ENCODE assay signal across 21 cellular contexts in genomic region chr21:23881783-23882182, GRCh38.
DNase-seq lines count a peak whose midpoint lies in the region; ATAC-seq, FAIRE-seq and TF ChIP-seq lines count a peak whose summit lies in the region.
"Had no signal": no experiment of that assay in that cellular context is flagged by ENCODE, and none has a peak within 500 bp of the region (broad histone marks: within the 10 kb centered on the region; RNA-seq: fewer than 3 reads in every experiment).

No MANE protein-coding gene starts in this region.

- peaks cover 40% of the 10 kb centered on the region for H3K9me3 Mint-ChIP-seq in WTC11
- H3K9me3 Mint-ChIP-seq: CD8-positive, alpha-beta T cell had no signal

- TF ChIP-seq CTCF in WTC11 (IDR thresholded peaks at IDR 0.05) (no peak), A673 (conservative IDR thresholded peaks at IDR 0.05; ENCODE audit: low read depth, low read length) (no peak), adrenal gland (IDR thresholded peaks at IDR 0.05) (no peak)

- 0 out of 2 replicates have a peak, but pooled peaks cover 2% of the 10 kb centered on the region for H3K4me1 Mint-ChIP-seq in WTC11
- H3K4me1 Mint-ChIP-seq: GM23338 had no signal

- H3K27ac ChIP-seq in small intestine (ENCODE audit: low read depth in 1 of 2, low read length in 1 of 2): no peak overlapping the region
- H3K27ac ChIP-seq in A673 (ENCODE audit: low read depth, low read length, poor library complexity, severe bottlenecking): no peak overlapping the region
- no peak overlapping the region for H3K27ac ChIP-seq in adrenal gland
- H3K27ac ChIP-seq: BLaER1, C4-2B had no signal

- H3K4me3 Mint-ChIP-seq in WTC11: no peak overlapping the region
- H3K4me3 Mint-ChIP-seq: B cell; CD4-positive, CD25-positive, alpha-beta regulatory T cell; CD8-positive, alpha-beta T cell; GM23338; HFFc6 had no signal

- H3K9me3 ChIP-seq in small intestine (ENCODE audit: control insufficient read depth, low read depth) (no peaks in the 10 kb centered on the region), A673 (ENCODE audit: low read depth, low read length, poor library complexity, severe bottlenecking) (peaks cover 3% of the 10 kb centered on the region), adrenal gland (replicated peaks in 1 of 3) (no peaks in the 10 kb centered on the region)
- H3K9me3 ChIP-seq: Caco-2, HAP-1 had no signal

- 89 to 95% (median 92%) methylated on average over 4 of the region's 4 CpGs for WGBS in small intestine, 3 donors
- 93 to 98% (median 95%) methylated on average over 4 of the region's 4 CpGs for WGBS in adrenal gland, 4 donors

- no peak for DNase-seq in WTC11 (ENCODE audit: low spot score)
- no peak for DNase-seq in frontal cortex (ENCODE audit: low spot score in 2 of 2)
- no peak for DNase-seq in small intestine
- no peak for DNase-seq in stimulated activated naive CD4-positive, alpha-beta T cell treated with Interleukin-2 at 50 U/mL for 16 hours (lab: John Stamatoyannopoulos, UW)
- DNase-seq in A673 (ENCODE audit: low spot score): no peak
- DNase-seq in adrenal gland: no peak
- DNase-seq: 8988T; Caco-2; CD4-positive, CD25-positive, alpha-beta regulatory T cell; CD8-positive, alpha-beta T cell; DMS153; DND-41; GDM1; HFFc6 had no signal

- no peak for TF ChIP-seq POLR2A in adrenal gland (IDR thresholded peaks at IDR 0.05)

- intact Hi-C loops in A673 (cut with micrococcal nuclease; ENCODE audit: unreplicated experiment) (no loop called here), adrenal gland (cut with DNase I) (no loop called here)

- peak; percentile 75 for FAIRE-seq in G401.6 (lab: Jason Lieb, UNC)
- FAIRE-seq in frontal cortex (lab: Jason Lieb, UNC): peak; percentile 86
- peak; percentile 89 for FAIRE-seq in small intestine (lab: Jason Lieb, UNC)
- FAIRE-seq: GM12878 had no signal

- H3K4me3 ChIP-seq in small intestine (ENCODE audit: low read depth in 1 of 2, low read length in 2 of 2) (no peak overlapping the region), A673 (ENCODE audit: low read depth, low read length, poor library complexity, severe bottlenecking) (no peak overlapping the region), adrenal gland (no peak overlapping the region)
- H3K4me3 ChIP-seq: BLaER1, GM12878, GM23338, HAP-1 had no signal

- H3K27me3 ChIP-seq in small intestine (ENCODE audit: control insufficient read depth in 2 of 2, insufficient read depth in 2 of 2, low read length in 2 of 2) (no peaks in the 10 kb centered on the region), A673 (replicated peaks; ENCODE audit: insufficient read depth, low read depth, low read length, poor library complexity) (no peaks in the 10 kb centered on the region), adrenal gland (no peaks in the 10 kb centered on the region)
- H3K27me3 ChIP-seq: BLaER1 had no signal

- H3K36me3 ChIP-seq in small intestine (ENCODE audit: control insufficient read depth in 2 of 2, insufficient read depth in 2 of 2, low read length in 2 of 2) (no peaks in the 10 kb centered on the region), A673 (ENCODE audit: insufficient read depth, low read length, poor library complexity, severe bottlenecking) (no peaks in the 10 kb centered on the region), adrenal gland (replicated peaks in 1 of 2) (no peaks in the 10 kb centered on the region)
- H3K36me3 ChIP-seq: HAP-1 had no signal

- BruUV-seq in A673 (replicated peaks; lab: Mats Ljungman, UMichigan): no TSS peak

- no peak for ATAC-seq in WTC11
- ATAC-seq: CD8-positive, alpha-beta T cell; GM12878; GM23338 had no signal

- H3K27me3 Mint-ChIP-seq in WTC11 (ENCODE audit: low read depth): no peaks in the 10 kb centered on the region; the same call in 1 of the 2 replicates
- H3K27me3 Mint-ChIP-seq: B cell; CD4-positive, CD25-positive, alpha-beta regulatory T cell had no signal

- H3K4me1 ChIP-seq in small intestine (ENCODE audit: control insufficient read depth in 2 of 2, insufficient read depth in 1 of 2, low read depth in 1 of 2, low read length in 1 of 2): no peaks in the 10 kb centered on the region
- H3K4me1 ChIP-seq in A673 (ENCODE audit: insufficient read depth, low read length, poor library complexity, severe bottlenecking): no peaks in the 10 kb centered on the region
- no peaks in the 10 kb centered on the region for H3K4me1 ChIP-seq in adrenal gland (replicated peaks in 1 of 2)
- H3K4me1 ChIP-seq: Caco-2, HAP-1 had no signal

- CTCF ChIA-PET in WTC11 (lab: Charles Lee): no interaction called here
- CTCF ChIA-PET in A673 (lab: Charles Lee): no interaction called here

- H3K27ac Mint-ChIP-seq in WTC11: no peak overlapping the region
- H3K27ac Mint-ChIP-seq: B cell; CD4-positive, CD25-positive, alpha-beta regulatory T cell; CD8-positive, alpha-beta T cell; GM23338; HFFc6 had no signal

- POLR2A ChIA-PET in WTC11 (lab: Charles Lee): no interaction called here
- POLR2A ChIA-PET in A673 (lab: Charles Lee; ENCODE audit: low non-redundant PET): no interaction called here

- peaks cover 24% of the 10 kb centered on the region for H3K36me3 Mint-ChIP-seq in WTC11
- H3K36me3 Mint-ChIP-seq: CD4-positive, CD25-positive, alpha-beta regulatory T cell; CD8-positive, alpha-beta T cell had no signal

TF ChIP-seq in WTC11, 78 proteins besides CTCF, POLR2A, EP300 and RAD21:
- no peak for TF ChIP-seq ZBTB43 (CRISPR knock-in tag; IDR thresholded peaks at IDR 0.05)
- TF ChIP-seq ZSCAN18 (CRISPR knock-in tag; IDR thresholded peaks at IDR 0.05): no peak
- peak; percentile 87; the same call in 1 of the 2 replicates for TF ChIP-seq HMGA2 (CRISPR knock-in tag; IDR thresholded peaks at IDR 0.05)
